In the genomic region with DNA sequence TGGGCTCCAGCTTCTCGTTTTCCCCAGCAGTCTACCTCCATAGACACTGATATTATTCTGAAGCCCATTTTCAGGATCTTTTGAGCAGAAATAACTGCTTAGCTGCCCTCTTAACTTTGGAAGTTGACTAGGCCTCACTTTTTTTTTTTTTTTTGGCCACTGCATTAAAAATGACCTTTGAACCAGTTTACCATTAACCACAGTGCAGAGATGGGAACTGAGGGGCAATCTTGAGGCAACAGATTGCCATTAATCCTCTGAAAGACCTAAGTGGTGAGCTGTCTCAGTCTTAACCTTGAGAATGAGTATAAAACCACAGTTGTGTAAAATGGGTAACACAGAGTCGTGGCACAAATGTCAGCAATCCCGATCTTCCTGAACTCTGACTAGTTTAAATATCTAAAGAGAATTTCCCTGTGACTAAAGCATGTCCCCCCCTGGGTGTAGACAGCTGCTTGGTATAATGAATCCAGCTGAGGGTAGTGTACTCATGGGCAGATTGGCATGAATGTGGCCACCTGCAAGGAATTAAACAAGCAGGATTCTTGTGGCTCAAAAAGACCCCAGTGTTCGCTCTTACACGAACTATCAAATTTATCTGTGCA, we compare ENCODE assay signal across 1 cellular context.
TF ChIP-seq lines count a peak whose summit lies in the region.

No MANE protein-coding gene starts in this region.

TF ChIP-seq in HepG2, 621 proteins besides CTCF, POLR2A, EP300 and RAD21 (continued from another document):
- TF ChIP-seq ZNF350 (CRISPR knock-in tag; IDR thresholded peaks at IDR 0.05; ENCODE audit: borderline replicate concordance, low read depth) (no peak), ZNF230 (CRISPR knock-in tag; IDR thresholded peaks at IDR 0.05) (no peak), TAF15 (IDR thresholded peaks at IDR 0.05; ENCODE audit: low read depth, low read length, poor library complexity, severe bottlenecking) (no peak)
- TF ChIP-seq, protein P1, sequence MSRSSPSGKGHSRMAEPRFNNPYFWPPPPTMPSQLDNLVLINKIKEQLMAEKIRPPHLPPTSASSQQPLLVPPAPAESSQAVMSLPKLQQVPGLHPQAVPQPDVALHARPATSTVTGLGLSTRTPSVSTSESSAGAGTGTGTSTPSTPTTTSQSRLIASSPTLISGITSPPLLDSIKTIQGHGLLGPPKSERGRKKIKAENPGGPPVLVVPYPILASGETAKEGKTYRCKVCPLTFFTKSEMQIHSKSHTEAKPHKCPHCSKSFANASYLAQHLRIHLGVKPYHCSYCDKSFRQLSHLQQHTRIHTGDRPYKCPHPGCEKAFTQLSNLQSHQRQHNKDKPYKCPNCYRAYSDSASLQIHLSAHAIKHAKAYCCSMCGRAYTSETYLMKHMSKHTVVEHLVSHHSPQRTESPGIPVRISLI (CRISPR knock-in tag; IDR thresholded peaks at IDR 0.05; ENCODE audit: borderline replicate concordance): peak; percentile 93
TF ChIP-seq in HepG2: peak in this region for 24.
